ENCODE assay signal across 1 cellular context in the genomic region with DNA sequence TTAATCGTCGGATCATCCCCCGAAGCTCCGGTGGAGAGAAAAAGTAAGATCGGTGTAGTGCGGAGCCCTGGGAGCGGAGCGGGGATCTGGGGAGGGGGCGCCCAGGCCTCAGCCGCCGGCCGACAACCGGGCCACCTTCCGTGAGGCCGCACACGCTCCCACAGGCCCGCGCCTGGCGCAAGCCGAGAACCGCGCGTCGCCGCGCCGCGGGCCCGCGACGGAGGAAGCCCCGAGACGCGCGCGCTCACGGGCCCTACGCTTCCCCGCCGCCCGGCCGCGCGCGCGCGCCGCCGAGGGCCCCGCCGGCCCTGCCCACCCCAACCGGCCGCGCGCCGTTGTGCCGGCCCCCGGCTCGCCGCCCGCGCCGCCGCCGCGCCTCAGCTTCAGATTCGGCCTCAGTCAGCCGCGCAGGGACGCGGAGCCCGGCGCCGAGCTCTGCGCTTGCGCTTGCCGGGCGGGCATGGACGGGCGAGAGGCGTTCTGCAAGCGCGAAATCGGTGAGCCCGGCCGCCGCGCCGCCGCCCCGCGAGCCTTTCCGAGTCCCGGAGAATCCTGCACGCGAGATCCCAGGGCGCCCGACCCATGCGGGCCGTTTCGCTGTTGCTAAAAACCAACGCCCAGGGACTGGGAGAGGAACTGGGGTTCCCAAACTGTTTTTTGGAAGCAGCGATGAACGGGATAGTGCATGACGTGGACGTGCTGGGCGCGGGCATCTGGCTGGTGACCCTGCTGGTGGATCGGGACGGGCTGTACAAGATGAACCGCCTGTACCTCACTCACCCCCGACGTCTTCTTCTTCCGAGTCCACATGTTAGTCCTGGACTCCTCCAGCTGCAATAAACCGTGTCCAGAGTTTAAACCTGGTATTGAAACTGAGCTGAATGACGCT.
A peak's percentile ranks its signal among the peaks of the same experiment; 100 is the strongest.
TF ChIP-seq lines count a peak whose summit lies in the region.

No MANE protein-coding gene starts in this region.

TF ChIP-seq in HepG2, 621 proteins besides CTCF, POLR2A, EP300 and RAD21 (continued from another document and continues in another):
- 0 out of 2 replicates have a peak, but pooled peaks have one; percentile 7 for TF ChIP-seq ZNF501 (CRISPR knock-in tag; IDR thresholded peaks at IDR 0.05)
- TF ChIP-seq RFX1 (IDR thresholded peaks at IDR 0.05), result no peak
- no peak for TF ChIP-seq IKZF1 (IDR thresholded peaks at IDR 0.05)
- TF ChIP-seq, protein P1, sequence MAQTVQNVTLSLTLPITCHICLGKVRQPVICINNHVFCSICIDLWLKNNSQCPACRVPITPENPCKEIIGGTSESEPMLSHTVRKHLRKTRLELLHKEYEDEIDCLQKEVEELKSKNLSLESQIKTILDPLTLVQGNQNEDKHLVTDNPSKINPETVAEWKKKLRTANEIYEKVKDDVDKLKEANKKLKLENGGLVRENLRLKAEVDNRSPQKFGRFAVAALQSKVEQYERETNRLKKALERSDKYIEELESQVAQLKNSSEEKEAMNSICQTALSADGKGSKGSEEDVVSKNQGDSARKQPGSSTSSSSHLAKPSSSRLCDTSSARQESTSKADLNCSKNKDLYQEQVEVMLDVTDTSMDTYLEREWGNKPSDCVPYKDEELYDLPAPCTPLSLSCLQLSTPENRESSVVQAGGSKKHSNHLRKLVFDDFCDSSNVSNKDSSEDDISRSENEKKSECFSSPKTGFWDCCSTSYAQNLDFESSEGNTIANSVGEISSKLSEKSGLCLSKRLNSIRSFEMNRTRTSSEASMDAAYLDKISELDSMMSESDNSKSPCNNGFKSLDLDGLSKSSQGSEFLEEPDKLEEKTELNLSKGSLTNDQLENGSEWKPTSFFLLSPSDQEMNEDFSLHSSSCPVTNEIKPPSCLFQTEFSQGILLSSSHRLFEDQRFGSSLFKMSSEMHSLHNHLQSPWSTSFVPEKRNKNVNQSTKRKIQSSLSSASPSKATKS (CRISPR knock-in tag; IDR thresholded peaks at IDR 0.05), result no peak
- no peak for TF ChIP-seq MTF1 (CRISPR knock-in tag; IDR thresholded peaks at IDR 0.05)
- TF ChIP-seq KLF16 (CRISPR knock-in tag; IDR thresholded peaks at IDR 0.05), result peak in 1 of 2 experiments; percentile 43; a peak in 1 of 4 replicates
- no peak for TF ChIP-seq POGZ (CRISPR knock-in tag; IDR thresholded peaks at IDR 0.05)
- TF ChIP-seq ZNF251 (CRISPR knock-in tag; IDR thresholded peaks at IDR 0.05), result no peak
- TF ChIP-seq, protein P2, sequence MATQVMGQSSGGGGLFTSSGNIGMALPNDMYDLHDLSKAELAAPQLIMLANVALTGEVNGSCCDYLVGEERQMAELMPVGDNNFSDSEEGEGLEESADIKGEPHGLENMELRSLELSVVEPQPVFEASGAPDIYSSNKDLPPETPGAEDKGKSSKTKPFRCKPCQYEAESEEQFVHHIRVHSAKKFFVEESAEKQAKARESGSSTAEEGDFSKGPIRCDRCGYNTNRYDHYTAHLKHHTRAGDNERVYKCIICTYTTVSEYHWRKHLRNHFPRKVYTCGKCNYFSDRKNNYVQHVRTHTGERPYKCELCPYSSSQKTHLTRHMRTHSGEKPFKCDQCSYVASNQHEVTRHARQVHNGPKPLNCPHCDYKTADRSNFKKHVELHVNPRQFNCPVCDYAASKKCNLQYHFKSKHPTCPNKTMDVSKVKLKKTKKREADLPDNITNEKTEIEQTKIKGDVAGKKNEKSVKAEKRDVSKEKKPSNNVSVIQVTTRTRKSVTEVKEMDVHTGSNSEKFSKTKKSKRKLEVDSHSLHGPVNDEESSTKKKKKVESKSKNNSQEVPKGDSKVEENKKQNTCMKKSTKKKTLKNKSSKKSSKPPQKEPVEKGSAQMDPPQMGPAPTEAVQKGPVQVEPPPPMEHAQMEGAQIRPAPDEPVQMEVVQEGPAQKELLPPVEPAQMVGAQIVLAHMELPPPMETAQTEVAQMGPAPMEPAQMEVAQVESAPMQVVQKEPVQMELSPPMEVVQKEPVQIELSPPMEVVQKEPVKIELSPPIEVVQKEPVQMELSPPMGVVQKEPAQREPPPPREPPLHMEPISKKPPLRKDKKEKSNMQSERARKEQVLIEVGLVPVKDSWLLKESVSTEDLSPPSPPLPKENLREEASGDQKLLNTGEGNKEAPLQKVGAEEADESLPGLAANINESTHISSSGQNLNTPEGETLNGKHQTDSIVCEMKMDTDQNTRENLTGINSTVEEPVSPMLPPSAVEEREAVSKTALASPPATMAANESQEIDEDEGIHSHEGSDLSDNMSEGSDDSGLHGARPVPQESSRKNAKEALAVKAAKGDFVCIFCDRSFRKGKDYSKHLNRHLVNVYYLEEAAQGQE (IDR thresholded peaks at IDR 0.05; ENCODE audit: borderline replicate concordance in 1 of 2, low read depth in 1 of 2, low read length in 2 of 2), result peak in 1 of 2 experiments; percentile 26; a peak in 1 of 4 replicates
- TF ChIP-seq ZNF143 (CRISPR knock-in tag; IDR thresholded peaks at IDR 0.05), result no peak; the same call in 1 of the 2 replicates
- peak; percentile 80 for TF ChIP-seq PHF8 (CRISPR knock-in tag; IDR thresholded peaks at IDR 0.05)
- TF ChIP-seq KDM5A (IDR thresholded peaks at IDR 0.05; ENCODE audit: borderline replicate concordance, low read length), result no peak
- TF ChIP-seq, protein P3, sequence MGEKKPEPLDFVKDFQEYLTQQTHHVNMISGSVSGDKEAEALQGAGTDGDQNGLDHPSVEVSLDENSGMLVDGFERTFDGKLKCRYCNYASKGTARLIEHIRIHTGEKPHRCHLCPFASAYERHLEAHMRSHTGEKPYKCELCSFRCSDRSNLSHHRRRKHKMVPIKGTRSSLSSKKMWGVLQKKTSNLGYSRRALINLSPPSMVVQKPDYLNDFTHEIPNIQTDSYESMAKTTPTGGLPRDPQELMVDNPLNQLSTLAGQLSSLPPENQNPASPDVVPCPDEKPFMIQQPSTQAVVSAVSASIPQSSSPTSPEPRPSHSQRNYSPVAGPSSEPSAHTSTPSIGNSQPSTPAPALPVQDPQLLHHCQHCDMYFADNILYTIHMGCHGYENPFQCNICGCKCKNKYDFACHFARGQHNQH (CRISPR knock-in tag; IDR thresholded peaks at IDR 0.05), result no peak; the same call in 1 of the 2 replicates
- TF ChIP-seq, protein P4, sequence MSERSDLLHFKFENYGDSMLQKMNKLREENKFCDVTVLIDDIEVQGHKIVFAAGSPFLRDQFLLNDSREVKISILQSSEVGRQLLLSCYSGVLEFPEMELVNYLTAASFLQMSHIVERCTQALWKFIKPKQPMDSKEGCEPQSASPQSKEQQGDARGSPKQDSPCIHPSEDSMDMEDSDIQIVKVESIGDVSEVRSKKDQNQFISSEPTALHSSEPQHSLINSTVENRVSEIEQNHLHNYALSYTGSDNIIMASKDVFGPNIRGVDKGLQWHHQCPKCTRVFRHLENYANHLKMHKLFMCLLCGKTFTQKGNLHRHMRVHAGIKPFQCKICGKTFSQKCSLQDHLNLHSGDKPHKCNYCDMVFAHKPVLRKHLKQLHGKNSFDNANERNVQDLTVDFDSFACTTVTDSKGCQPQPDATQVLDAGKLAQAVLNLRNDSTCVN (CRISPR knock-in tag; IDR thresholded peaks at IDR 0.05; ENCODE audit: borderline replicate concordance), result no peak
- 0 out of 2 replicates have a peak, but pooled peaks have one; percentile 45 for TF ChIP-seq EED (CRISPR knock-in tag; IDR thresholded peaks at IDR 0.05)
- TF ChIP-seq ZNF260 (CRISPR knock-in tag; IDR thresholded peaks at IDR 0.05; ENCODE audit: borderline replicate concordance, low read depth), result no peak
- TF ChIP-seq, protein P5, sequence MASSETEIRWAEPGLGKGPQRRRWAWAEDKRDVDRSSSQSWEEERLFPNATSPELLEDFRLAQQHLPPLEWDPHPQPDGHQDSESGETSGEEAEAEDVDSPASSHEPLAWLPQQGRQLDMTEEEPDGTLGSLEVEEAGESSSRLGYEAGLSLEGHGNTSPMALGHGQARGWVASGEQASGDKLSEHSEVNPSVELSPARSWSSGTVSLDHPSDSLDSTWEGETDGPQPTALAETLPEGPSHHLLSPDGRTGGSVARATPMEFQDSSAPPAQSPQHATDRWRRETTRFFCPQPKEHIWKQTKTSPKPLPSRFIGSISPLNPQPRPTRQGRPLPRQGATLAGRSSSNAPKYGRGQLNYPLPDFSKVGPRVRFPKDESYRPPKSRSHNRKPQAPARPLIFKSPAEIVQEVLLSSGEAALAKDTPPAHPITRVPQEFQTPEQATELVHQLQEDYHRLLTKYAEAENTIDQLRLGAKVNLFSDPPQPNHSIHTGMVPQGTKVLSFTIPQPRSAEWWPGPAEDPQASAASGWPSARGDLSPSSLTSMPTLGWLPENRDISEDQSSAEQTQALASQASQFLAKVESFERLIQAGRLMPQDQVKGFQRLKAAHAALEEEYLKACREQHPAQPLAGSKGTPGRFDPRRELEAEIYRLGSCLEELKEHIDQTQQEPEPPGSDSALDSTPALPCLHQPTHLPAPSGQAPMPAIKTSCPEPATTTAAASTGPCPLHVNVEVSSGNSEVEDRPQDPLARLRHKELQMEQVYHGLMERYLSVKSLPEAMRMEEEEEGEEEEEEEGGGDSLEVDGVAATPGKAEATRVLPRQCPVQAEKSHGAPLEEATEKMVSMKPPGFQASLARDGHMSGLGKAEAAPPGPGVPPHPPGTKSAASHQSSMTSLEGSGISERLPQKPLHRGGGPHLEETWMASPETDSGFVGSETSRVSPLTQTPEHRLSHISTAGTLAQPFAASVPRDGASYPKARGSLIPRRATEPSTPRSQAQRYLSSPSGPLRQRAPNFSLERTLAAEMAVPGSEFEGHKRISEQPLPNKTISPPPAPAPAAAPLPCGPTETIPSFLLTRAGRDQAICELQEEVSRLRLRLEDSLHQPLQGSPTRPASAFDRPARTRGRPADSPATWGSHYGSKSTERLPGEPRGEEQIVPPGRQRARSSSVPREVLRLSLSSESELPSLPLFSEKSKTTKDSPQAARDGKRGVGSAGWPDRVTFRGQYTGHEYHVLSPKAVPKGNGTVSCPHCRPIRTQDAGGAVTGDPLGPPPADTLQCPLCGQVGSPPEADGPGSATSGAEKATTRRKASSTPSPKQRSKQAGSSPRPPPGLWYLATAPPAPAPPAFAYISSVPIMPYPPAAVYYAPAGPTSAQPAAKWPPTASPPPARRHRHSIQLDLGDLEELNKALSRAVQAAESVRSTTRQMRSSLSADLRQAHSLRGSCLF (CRISPR knock-in tag; IDR thresholded peaks at IDR 0.05; ENCODE audit: borderline replicate concordance), result no peak
- TF ChIP-seq SAFB2 (CRISPR knock-in tag; IDR thresholded peaks at IDR 0.05; ENCODE audit: borderline replicate concordance, low read depth), result peak; percentile 72; the same call in 1 of the 2 replicates
- no peak for TF ChIP-seq NFE2L1 (CRISPR knock-in tag; IDR thresholded peaks at IDR 0.05; ENCODE audit: borderline replicate concordance)
- TF ChIP-seq ZNF460 (CRISPR knock-in tag; IDR thresholded peaks at IDR 0.05; ENCODE audit: borderline replicate concordance), result no peak
- peak; percentile 36 for TF ChIP-seq ARNTL (CRISPR knock-in tag; IDR thresholded peaks at IDR 0.05)
- 0 out of 2 replicates have a peak, but pooled peaks have one; percentile 86 for TF ChIP-seq SATB2 (CRISPR knock-in tag; IDR thresholded peaks at IDR 0.05)
- TF ChIP-seq ZNF615 (CRISPR knock-in tag; IDR thresholded peaks at IDR 0.05; ENCODE audit: borderline replicate concordance), result no peak
- TF ChIP-seq POLR2AphosphoS5 (IDR thresholded peaks at IDR 0.05; ENCODE audit: low read depth, low read length), result no peak; the same call in 1 of the 2 replicates
- TF ChIP-seq ZNF660 (CRISPR knock-in tag; IDR thresholded peaks at IDR 0.05; ENCODE audit: borderline replicate concordance, low read depth), result no peak
- TF ChIP-seq PTBP1 (IDR thresholded peaks at IDR 0.05; ENCODE audit: low read depth, low read length, poor library complexity, severe bottlenecking), result peak; percentile 37
- TF ChIP-seq KDM2A (CRISPR knock-in tag; IDR thresholded peaks at IDR 0.05; ENCODE audit: borderline replicate concordance, low read depth), result peak; percentile 62; the same call in 1 of the 2 replicates
- TF ChIP-seq ZNF30 (CRISPR knock-in tag; IDR thresholded peaks at IDR 0.05), result no peak
- TF ChIP-seq YEATS2 (CRISPR knock-in tag; IDR thresholded peaks at IDR 0.05; ENCODE audit: borderline replicate concordance), result no peak
- no peak for TF ChIP-seq TEAD2 (CRISPR knock-in tag; IDR thresholded peaks at IDR 0.05)
- TF ChIP-seq HHEX (CRISPR knock-in tag; IDR thresholded peaks at IDR 0.05), result no peak
- no peak for TF ChIP-seq SP5 (CRISPR knock-in tag; IDR thresholded peaks at IDR 0.05; ENCODE audit: borderline replicate concordance, low read depth)
- TF ChIP-seq, protein P6, sequence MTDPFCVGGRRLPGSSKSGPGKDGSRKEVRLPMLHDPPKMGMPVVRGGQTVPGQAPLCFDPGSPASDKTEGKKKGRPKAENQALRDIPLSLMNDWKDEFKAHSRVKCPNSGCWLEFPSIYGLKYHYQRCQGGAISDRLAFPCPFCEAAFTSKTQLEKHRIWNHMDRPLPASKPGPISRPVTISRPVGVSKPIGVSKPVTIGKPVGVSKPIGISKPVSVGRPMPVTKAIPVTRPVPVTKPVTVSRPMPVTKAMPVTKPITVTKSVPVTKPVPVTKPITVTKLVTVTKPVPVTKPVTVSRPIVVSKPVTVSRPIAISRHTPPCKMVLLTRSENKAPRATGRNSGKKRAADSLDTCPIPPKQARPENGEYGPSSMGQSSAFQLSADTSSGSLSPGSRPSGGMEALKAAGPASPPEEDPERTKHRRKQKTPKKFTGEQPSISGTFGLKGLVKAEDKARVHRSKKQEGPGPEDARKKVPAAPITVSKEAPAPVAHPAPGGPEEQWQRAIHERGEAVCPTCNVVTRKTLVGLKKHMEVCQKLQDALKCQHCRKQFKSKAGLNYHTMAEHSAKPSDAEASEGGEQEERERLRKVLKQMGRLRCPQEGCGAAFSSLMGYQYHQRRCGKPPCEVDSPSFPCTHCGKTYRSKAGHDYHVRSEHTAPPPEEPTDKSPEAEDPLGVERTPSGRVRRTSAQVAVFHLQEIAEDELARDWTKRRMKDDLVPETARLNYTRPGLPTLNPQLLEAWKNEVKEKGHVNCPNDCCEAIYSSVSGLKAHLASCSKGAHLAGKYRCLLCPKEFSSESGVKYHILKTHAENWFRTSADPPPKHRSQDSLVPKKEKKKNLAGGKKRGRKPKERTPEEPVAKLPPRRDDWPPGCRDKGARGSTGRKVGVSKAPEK (CRISPR knock-in tag; IDR thresholded peaks at IDR 0.05; ENCODE audit: borderline replicate concordance), result peak; percentile 80; the same call in 1 of the 2 replicates
- no peak for TF ChIP-seq ZNF282 (IDR thresholded peaks at IDR 0.05; ENCODE audit: partially characterized antibody)
- peak; percentile 56; the same call in 1 of the 2 replicates for TF ChIP-seq TBP (CRISPR knock-in tag; IDR thresholded peaks at IDR 0.05)
- TF ChIP-seq, protein P7, sequence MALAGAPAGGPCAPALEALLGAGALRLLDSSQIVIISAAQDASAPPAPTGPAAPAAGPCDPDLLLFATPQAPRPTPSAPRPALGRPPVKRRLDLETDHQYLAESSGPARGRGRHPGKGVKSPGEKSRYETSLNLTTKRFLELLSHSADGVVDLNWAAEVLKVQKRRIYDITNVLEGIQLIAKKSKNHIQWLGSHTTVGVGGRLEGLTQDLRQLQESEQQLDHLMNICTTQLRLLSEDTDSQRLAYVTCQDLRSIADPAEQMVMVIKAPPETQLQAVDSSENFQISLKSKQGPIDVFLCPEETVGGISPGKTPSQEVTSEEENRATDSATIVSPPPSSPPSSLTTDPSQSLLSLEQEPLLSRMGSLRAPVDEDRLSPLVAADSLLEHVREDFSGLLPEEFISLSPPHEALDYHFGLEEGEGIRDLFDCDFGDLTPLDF (CRISPR knock-in tag; IDR thresholded peaks at IDR 0.05), result peak; percentile 35; the same call in 1 of the 2 replicates
- 0 out of 2 replicates have a peak, but pooled peaks have one; percentile 4 for TF ChIP-seq ZNF350 (CRISPR knock-in tag; IDR thresholded peaks at IDR 0.05; ENCODE audit: borderline replicate concordance, low read depth)
